In genomic region chr6:36546958-36547645, GRCh38 we compare ENCODE assay signal across 8 cellular contexts. TPM values are rescaled to one million over a fixed set of nuclear protein-coding genes. Genes with fewer than 3 reads are reported as not detected.
DNase-seq lines count a peak whose midpoint lies in the region; ATAC-seq, FAIRE-seq and TF ChIP-seq lines count a peak whose summit lies in the region.

Gene STK38 (minus strand): TSS chr6:36547479. CDS start chr6:36540202, 7,277 bp downstream.

- H2AFZ ChIP-seq in IMR-90 (replicated peaks; ENCODE audit: low read length, poor library complexity) (peak within 1 kb of the TSS; percentile 96), OCI-LY3 (ENCODE audit: low read depth, low read length) (peak within 1 kb of the TSS; percentile 96), endothelial cell of umbilical vein (ENCODE audit: low read depth, low read length) (peak within 1 kb of the TSS; percentile 99)

- no peaks in the 10 kb centered on the region for H3K9me1 ChIP-seq in IMR-90 (ENCODE audit: insufficient read depth, low read length)
- no peaks in the 10 kb centered on the region for H3K9me1 ChIP-seq in endothelial cell of umbilical vein (replicated peaks; ENCODE audit: control insufficient read depth, extremely low read depth, insufficient read depth, low read length)

- H3K4me1 ChIP-seq in Caco-2 (peaks cover 6% of the 10 kb centered on the region; the same call in 1 of the 2 replicates), IMR-90 (ENCODE audit: control insufficient read depth, insufficient read depth, low read length) (peaks cover 6% of the 10 kb centered on the region; the same call in 1 of the 2 replicates), OCI-LY3 (ENCODE audit: low read length) (peaks cover 22% of the 10 kb centered on the region), endothelial cell of umbilical vein (ENCODE audit: control insufficient read depth, extremely low read depth, insufficient read depth, low read length) (peaks cover 22% of the 10 kb centered on the region)

- peak within 1 kb of the TSS; percentile 98 for H3K9ac ChIP-seq in IMR-90 (ENCODE audit: low read depth, low read length)
- H3K9ac ChIP-seq in OCI-LY3 (ENCODE audit: low read length) = peak within 1 kb of the TSS; percentile 92
- H3K9ac ChIP-seq in endothelial cell of umbilical vein (replicated peaks; ENCODE audit: extremely low read depth, insufficient read depth, low read length) = peak within 1 kb of the TSS; percentile 94

- DNase-seq in Caco-2 = peak; percentile 89 to 90
- peak; percentile 82 for DNase-seq in IMR-90
- peak; percentile 99 for DNase-seq in activated CD8-positive, alpha-beta memory T cell treated with anti-CD3 and anti-CD28 coated beads, Interleukin-2, amount 50 U/mL, for 48 hours
- peak; percentile 92 for DNase-seq in endothelial cell of umbilical vein (ENCODE audit: low read depth, low spot score)
- peak; percentile 90 for DNase-seq in midbrain (lab: John Stamatoyannopoulos, UW)
- peak; percentile 91 to 92 for DNase-seq in stimulated activated CD8-positive, alpha-beta memory T cell treated with anti-CD3 and anti-CD28 coated beads, Interleukin-15, amount 100 ng/mL, for 48 hours (ENCODE audit: low read depth in 2 of 2)

- no peaks in the 10 kb centered on the region for H3K9me3 ChIP-seq in Caco-2
- H3K9me3 ChIP-seq in IMR-90 (ENCODE audit: control insufficient read depth, insufficient read depth, low read length) = no peaks in the 10 kb centered on the region
- no peaks in the 10 kb centered on the region for H3K9me3 ChIP-seq in OCI-LY3 (ENCODE audit: insufficient read depth, low read length)
- H3K9me3 ChIP-seq in endothelial cell of umbilical vein (replicated peaks; ENCODE audit: control insufficient read depth, insufficient read depth, low read length) = no peaks in the 10 kb centered on the region

- no peaks in the 10 kb centered on the region for H3K27me3 ChIP-seq in Caco-2 (replicated peaks; ENCODE audit: control insufficient read depth, insufficient read depth, low read length)
- no peaks in the 10 kb centered on the region for H3K27me3 ChIP-seq in IMR-90 (ENCODE audit: control insufficient read depth, insufficient read depth, low read length)
- no peaks in the 10 kb centered on the region for H3K27me3 ChIP-seq in OCI-LY3 (ENCODE audit: low read depth, low read length)
- peaks cover 3 to 5% of the 10 kb centered on the region in 2 experiments for H3K27me3 ChIP-seq in endothelial cell of umbilical vein (ENCODE audit: control insufficient read depth in 2 of 2, insufficient read depth in 2 of 2, low read length in 2 of 2)

- peaks cover 2 to 48% of the 10 kb centered on the region in 2 experiments; a peak in 2 of 4 replicates for H3K79me1 ChIP-seq in IMR-90 (ENCODE audit: low read depth in 1 of 2, low read length in 2 of 2)

- peak within 1 kb of the TSS; percentile 95 for H3K27ac Mint-ChIP-seq in Caco-2 (ENCODE audit: unreplicated experiment)

- FAIRE-seq in endothelial cell of umbilical vein (lab: Jason Lieb, UNC) = peak; percentile 94

- H3K4me1 Mint-ChIP-seq in Caco-2 (ENCODE audit: low read depth, unreplicated experiment) = peaks cover 8% of the 10 kb centered on the region

- H4K5ac ChIP-seq in IMR-90 (ENCODE audit: low read depth, low read length) = peak within 1 kb of the TSS; percentile 55

- peak within 1 kb of the TSS; percentile 99 for H3K4me3 Mint-ChIP-seq in Caco-2 (ENCODE audit: unreplicated experiment)

- peak within 1 kb of the TSS; percentile 98 for H3K23ac ChIP-seq in IMR-90 (ENCODE audit: low read depth, low read length)

- peak; percentile 63 for ATAC-seq in GM21526 (IDR thresholded peaks at IDR 0.05; ENCODE audit: low FRiP score, unreplicated experiment)
- peak; percentile 95 for ATAC-seq in IMR-90 (ENCODE audit: low read depth)

- H3K79me2 ChIP-seq in OCI-LY3 (ENCODE audit: low read length) (peaks cover 17% of the 10 kb centered on the region), endothelial cell of umbilical vein (ENCODE audit: control insufficient read depth, insufficient read depth, low read length) (peaks cover 43% of the 10 kb centered on the region)

- BruUV-seq in Caco-2 (replicated peaks; lab: Mats Ljungman, UMichigan) (no TSS peak), IMR-90 (replicated peaks; lab: Mats Ljungman, UMichigan) (TSS peak; percentile 35), endothelial cell of umbilical vein (replicated peaks; lab: Mats Ljungman, UMichigan) (no TSS peak)

- peak within 1 kb of the TSS; percentile 99 for H3K14ac ChIP-seq in IMR-90 (replicated peaks; ENCODE audit: low read depth, low read length)

- peak within 1 kb of the TSS; percentile 97 for H2AK9ac ChIP-seq in IMR-90 (replicated peaks; ENCODE audit: low read depth, low read length, poor library complexity)

- CTCF ChIA-PET in Caco-2 (lab: Charles Lee) = interaction anchor here (1.2 kb wide), 1 partner anchor 212 kb away, joined by 3 read pairs; no protein-coding TSS in a partner anchor
- CTCF ChIA-PET in IMR-90 (lab: Yijun Ruan, JAX) = interaction anchor here (0.7 to 1.2 kb wide), 2 partner anchors 23 to 32 kb away, joined by 3 read pairs; no protein-coding TSS in a partner anchor
- CTCF ChIA-PET in endothelial cell of umbilical vein (lab: Charles Lee) = interaction anchor here (0.7 to 1.9 kb wide), 5 partner anchors 8 to 124 kb away, joined by 3 to 8 read pairs (median 3); no protein-coding TSS in a partner anchor

- H3K18ac ChIP-seq in IMR-90 (ENCODE audit: low read depth, low read length) = peak within 1 kb of the TSS; percentile 85

- intact Hi-C loops in Caco-2 (cut with micrococcal nuclease; ENCODE audit: unreplicated experiment) = loop anchor here (1.0 to 2.0 kb wide), 3 partner anchors 32 to 124 kb away; partner anchors contain the start of gene SRSF3
- intact Hi-C loops in IMR-90 (cut with micrococcal nuclease) = loop anchor here (1.0 kb wide), 1 partner anchor 49 kb away; no protein-coding TSS in a partner anchor
- intact Hi-C loops in endothelial cell of umbilical vein (cut with micrococcal nuclease) = loop anchor here (1.0 kb wide), 2 partner anchors 47 to 124 kb away; partner anchors contain the start of gene SRSF3

- peak; percentile 58 for TF ChIP-seq POLR2A in IMR-90 (IDR thresholded peaks at IDR 0.05; ENCODE audit: low read depth, low read length)
- TF ChIP-seq POLR2A in endothelial cell of umbilical vein (IDR thresholded peaks at IDR 0.05; ENCODE audit: low read depth, low read length) = peak; percentile 99

- peak within 1 kb of the TSS; percentile 98 for H2AK5ac ChIP-seq in IMR-90 (ENCODE audit: low read depth, low read length)

- peak within 1 kb of the TSS; percentile 86 to 94 for H4K8ac ChIP-seq in IMR-90 (ENCODE audit: low read depth in 2 of 2, low read length in 2 of 2)

- WGBS in IMR-90 (ENCODE audit: extremely low coverage in 2 of 2, insufficient read length in 1 of 2), 2 experiments = 0% methylated on average over 26 of the region's 51 CpGs; no CpG with 5 or more reads in 1 of the 2 experiments

- dilution Hi-C loops in IMR-90 (cut with HindIII; ENCODE audit: low sequenced_read_pairs, unreplicated experiment) = no loop called here
- dilution Hi-C loops in endothelial cell of umbilical vein (cut with MboI; ENCODE audit: extremely low pct_ligation_motif_present, low sequenced_read_pairs) = no loop called here

- peak within 1 kb of the TSS; percentile 98 for H3K27ac ChIP-seq in IMR-90 (ENCODE audit: insufficient read depth, low read length)
- peak within 1 kb of the TSS; percentile 30; the same call in 1 of the 2 replicates for H3K27ac ChIP-seq in OCI-LY3 (ENCODE audit: low read length)
- H3K27ac ChIP-seq in endothelial cell of umbilical vein (ENCODE audit: insufficient read depth, low read depth, low read length) = peak within 1 kb of the TSS; percentile 88

- H3K56ac ChIP-seq in IMR-90 (ENCODE audit: extremely low read depth, insufficient read depth, low read length) = peak within 1 kb of the TSS; percentile 40

- TF ChIP-seq RAD21 in IMR-90 (IDR thresholded peaks at IDR 0.05; ENCODE audit: low read length) = no peak

- H3K27me3 Mint-ChIP-seq in Caco-2 (ENCODE audit: insufficient read depth, unreplicated experiment) = no peaks in the 10 kb centered on the region

- H2BK120ac ChIP-seq in IMR-90 (ENCODE audit: low read depth, low read length) = peak within 1 kb of the TSS; percentile 59

- H3K9me3 Mint-ChIP-seq in Caco-2 (ENCODE audit: unreplicated experiment) = no peaks in the 10 kb centered on the region

- peak within 1 kb of the TSS; percentile 88 for H4K91ac ChIP-seq in IMR-90 (ENCODE audit: insufficient read depth, low read depth, low read length)

- H3K4me2 ChIP-seq in IMR-90 (ENCODE audit: low read depth, low read length) (peak within 1 kb of the TSS; percentile 99), OCI-LY3 (ENCODE audit: low read length) (peak within 1 kb of the TSS; percentile 91), endothelial cell of umbilical vein (ENCODE audit: insufficient read depth, low read length) (peak within 1 kb of the TSS; percentile 96)

- H3K36me3 ChIP-seq in Caco-2 (ENCODE audit: control insufficient read depth, insufficient read depth, low read length) (no peaks in the 10 kb centered on the region), IMR-90 (ENCODE audit: control insufficient read depth, insufficient read depth, low read length) (no peaks in the 10 kb centered on the region), OCI-LY3 (replicated peaks; ENCODE audit: low read depth, low read length) (no peaks in the 10 kb centered on the region), endothelial cell of umbilical vein (ENCODE audit: control insufficient read depth in 2 of 2, extremely low read depth in 1 of 2, insufficient read depth in 2 of 2, low read length in 2 of 2) (no peaks in the 10 kb centered on the region)

- H3K36me3 Mint-ChIP-seq in Caco-2 (ENCODE audit: insufficient read depth, unreplicated experiment) = peaks cover 11% of the 10 kb centered on the region

- H2BK5ac ChIP-seq in IMR-90 (ENCODE audit: low read depth, low read length, poor library complexity, severe bottlenecking) = peak within 1 kb of the TSS; percentile 94

- peak within 1 kb of the TSS; percentile 95 for H3K4ac ChIP-seq in IMR-90 (ENCODE audit: low read depth, low read length)

- H4K20me1 ChIP-seq in IMR-90 (ENCODE audit: insufficient read depth, low read length) (peaks cover 21% of the 10 kb centered on the region; the same call in 1 of the 2 replicates), OCI-LY3 (ENCODE audit: insufficient read depth, low read length) (no peaks in the 10 kb centered on the region), endothelial cell of umbilical vein (replicated peaks; ENCODE audit: control insufficient read depth, extremely low read depth, insufficient read depth, low read length) (peaks cover 4% of the 10 kb centered on the region)

- TF ChIP-seq CTCF in Caco-2 (IDR thresholded peaks at IDR 0.05; ENCODE audit: insufficient read depth in 1 of 2, low read depth in 1 of 2, low read length in 1 of 2, severe bottlenecking in 1 of 2, unreplicated experiment in 1 of 2) (peak in 1 of 2 experiments; percentile 19), IMR-90 (conservative IDR thresholded peaks at IDR 0.05; ENCODE audit: low read depth, low read length) (no peak), OCI-LY3 (IDR thresholded peaks at IDR 0.05; ENCODE audit: low read depth, low read length) (peak; percentile 57), endothelial cell of umbilical vein (IDR thresholded peaks at IDR 0.05; ENCODE audit: extremely low read depth in 1 of 2, insufficient read depth in 1 of 2, low read depth in 1 of 2, low read length in 2 of 2) (peak in 1 of 2 donors; percentile 2)

- POLR2A ChIA-PET in Caco-2 (lab: Charles Lee) = no interaction called here
- POLR2A ChIA-PET in IMR-90 (lab: Charles Lee; ENCODE audit: unreplicated experiment) = interaction anchor here (1.0 to 1.1 kb wide), 2 partner anchors 51 to 62 kb away, joined by 3 to 10 read pairs; no protein-coding TSS in a partner anchor
- POLR2A ChIA-PET in endothelial cell of umbilical vein (lab: Charles Lee) = no interaction called here

- H3K4me3 ChIP-seq in Caco-2 (ENCODE audit: low read depth, low read length) (peak within 1 kb of the TSS; percentile 75), IMR-90 (ENCODE audit: insufficient read depth, low read depth, low read length) (peak within 1 kb of the TSS; percentile 97), OCI-LY3 (ENCODE audit: low read length) (peak within 1 kb of the TSS; percentile 84), endothelial cell of umbilical vein (replicated peaks in 1 of 3; ENCODE audit: insufficient read depth in 1 of 3, low read depth in 1 of 3, low read length in 3 of 3) (peak within 1 kb of the TSS; percentile 64 to 92 (median 72))

- in situ Hi-C loops in IMR-90 (cut with MboI; ENCODE audit: low sequenced_read_pairs) = loop anchor here (5.0 kb wide), 1 partner anchor 45 kb away; the partner anchor contains the start of gene SRSF3

- peak within 1 kb of the TSS; percentile 16; the same call in 1 of the 2 replicates for H2BK20ac ChIP-seq in IMR-90 (ENCODE audit: low read depth, low read length)

- peak within 1 kb of the TSS; percentile 66; the same call in 1 of the 3 replicates for H2BK15ac ChIP-seq in IMR-90 (ENCODE audit: low read depth, low read length)

RNA-seq across cellular contexts. Expression of gene STK38, which starts in this region (rescaled TPM):
- total RNA-seq in Caco-2 (2022) = 27.5 and 30.8 TPM in 2 replicates
- total RNA-seq in IMR-90 (2012; rRNA removed) = 9.7 and 10.6 TPM in 2 replicates
- polyA plus RNA-seq in IMR-90 (2012; rRNA removed) = 14.6 and 19.7 TPM in 2 replicates
- polyA plus RNA-seq in IMR-90 (2012; cell fraction: cytosol; rRNA removed) = 4.8 and 5.6 TPM in 2 replicates
- polyA plus RNA-seq in IMR-90 (2012; cell fraction: nucleus; rRNA removed; ENCODE audit: low replicate concordance) = 7.4 and 39.5 TPM in 2 replicates
- total RNA-seq in endothelial cell of umbilical vein = 26.9 and 30.3 TPM in 2 replicates
- polyA plus RNA-seq in endothelial cell of umbilical vein = 10.1 and 10.2 TPM in 2 replicates
- polyA plus RNA-seq in endothelial cell of umbilical vein (2011; cell fraction: cytosol; rRNA removed) = 12.0 and 12.3 TPM in 2 replicates
- 34.5 and 41.1 TPM in 2 replicates for polyA plus RNA-seq in endothelial cell of umbilical vein (2011; cell fraction: nucleus; rRNA removed)
- polyA plus RNA-seq in endothelial cell of umbilical vein (2012) = 18.6 and 24.8 TPM in 2 replicates
- 11.3 and 12.7 TPM in 2 replicates for polyA minus RNA-seq in endothelial cell of umbilical vein
- 11.2 TPM for polyA minus RNA-seq in endothelial cell of umbilical vein (2011; cell fraction: cytosol; rRNA and poly(A)+ RNA removed)
- polyA minus RNA-seq in endothelial cell of umbilical vein (2011; cell fraction: nucleus; rRNA and poly(A)+ RNA removed) = 11.1 and 15.0 TPM in 2 replicates

Comparison
In these comparisons a context has a peak if more than half of its experiments do, and no peak if none do; other contexts are left out.
1. Peak in every context shown above with its lines: DNase-seq, ATAC-seq, H3K4me3 ChIP-seq and H3K27ac ChIP-seq.
2. H3K27ac ChIP-seq: peak in every context shown above with its lines; median percentile 98 in IMR-90; 88 in endothelial cell of umbilical vein; 30 in OCI-LY3.